Comparison of ENCODE assay signal across 1 cellular context in the genomic region with DNA sequence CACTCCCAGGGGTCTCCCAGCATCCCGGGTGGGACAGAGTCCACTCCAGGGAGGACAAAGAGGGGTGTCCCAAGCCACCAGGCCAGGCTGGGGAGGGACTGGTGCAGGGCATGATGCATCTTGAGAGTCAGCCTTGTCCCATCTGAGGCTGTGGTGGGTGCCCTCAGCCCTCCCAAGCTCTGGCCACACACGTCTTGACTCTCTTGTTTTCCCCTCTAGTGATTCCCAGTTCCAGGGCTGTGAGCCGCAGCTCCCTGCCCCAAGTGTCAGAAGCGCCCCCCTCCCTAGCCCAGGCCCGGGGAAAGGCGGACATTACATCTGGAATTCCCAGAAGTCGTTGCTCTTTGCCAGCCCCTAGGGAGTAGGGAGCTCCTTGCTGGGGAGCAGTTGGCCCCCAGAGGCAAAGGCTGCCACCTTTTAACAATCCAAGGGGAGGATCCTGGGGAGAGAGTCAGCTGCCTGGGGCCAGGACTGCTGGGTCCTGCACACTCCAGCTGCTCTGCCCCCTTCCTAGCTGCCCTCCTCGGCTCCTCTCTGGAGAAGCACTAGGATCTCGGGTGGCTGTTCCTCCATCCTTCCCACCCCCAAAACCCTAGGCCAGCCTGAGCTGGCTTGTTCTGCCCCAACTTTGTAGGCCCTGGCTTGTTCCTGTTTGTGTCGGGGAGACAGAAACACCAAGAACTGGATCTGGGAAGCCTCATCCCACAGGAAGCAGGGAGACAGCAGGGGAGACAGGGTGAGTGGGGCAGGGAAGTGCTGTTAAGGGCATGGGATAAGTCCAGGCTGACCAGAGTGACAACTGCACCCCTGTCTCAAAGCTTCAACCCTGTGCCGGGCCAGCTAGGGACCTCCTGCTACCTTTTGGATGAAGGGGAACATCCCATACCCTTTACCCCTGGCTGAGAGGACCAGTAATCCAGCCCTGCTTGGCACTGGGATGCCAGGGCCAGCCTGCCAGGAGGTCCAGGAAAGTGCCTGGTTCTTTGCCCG.
TF ChIP-seq lines count a peak whose summit lies in the region.

No MANE protein-coding gene starts in this region.

TF ChIP-seq in K562, 482 proteins besides CTCF, POLR2A, EP300 and RAD21 (continued from another document):
- TF ChIP-seq RBM14 (IDR thresholded peaks at IDR 0.05; ENCODE audit: borderline replicate concordance, insufficient read depth, low read depth, low read length) (no peak), FOXA1 (IDR thresholded peaks at IDR 0.05; ENCODE audit: borderline replicate concordance) (no peak), XRCC5 (IDR thresholded peaks at IDR 0.05; ENCODE audit: low read depth, low read length) (no peak), HCFC1 (IDR thresholded peaks at IDR 0.05; ENCODE audit: low read depth, low read length) (no peak), ATF1 (CRISPR knock-in tag; IDR thresholded peaks at IDR 0.05) (no peak), ATF1 (tag; IDR thresholded peaks at IDR 0.05) (no peak), MECOM (CRISPR knock-in tag; IDR thresholded peaks at IDR 0.05) (no peak)
TF ChIP-seq in K562: peak in this region for 10.
